ENCODE assay signal across 8 cellular contexts in the genomic region with DNA sequence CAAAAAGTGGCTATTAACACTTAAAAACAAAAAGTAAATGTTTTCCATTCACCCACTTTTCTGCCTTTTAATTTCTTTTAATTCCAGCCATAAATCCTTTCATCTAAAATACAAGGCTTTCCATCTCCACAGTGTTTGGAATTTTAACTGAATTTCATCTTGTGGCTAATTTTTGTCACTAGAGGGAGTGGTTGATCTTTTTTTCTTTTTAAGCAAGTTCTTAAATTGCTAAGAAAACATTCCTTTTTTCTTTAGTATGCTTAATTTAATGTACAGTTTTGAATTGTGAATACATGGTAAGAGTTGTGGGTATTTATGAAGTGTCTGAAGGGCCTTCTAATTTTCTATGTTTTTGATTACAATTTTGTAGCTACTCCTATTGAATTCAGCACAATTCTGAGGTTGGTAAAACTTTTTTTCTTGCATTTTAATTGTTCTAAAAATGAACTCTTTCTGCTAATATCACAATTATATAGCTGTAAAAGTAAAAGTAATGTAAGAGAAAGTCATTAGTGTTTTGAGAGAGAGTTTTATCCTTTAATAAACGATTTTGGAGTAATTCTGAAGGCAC. TPM values are rescaled to one million over a fixed set of nuclear protein-coding genes. Genes with fewer than 3 reads are reported as not detected.
DNase-seq lines count a peak whose midpoint lies in the region; ATAC-seq and TF ChIP-seq lines count a peak whose summit lies in the region.

No MANE protein-coding gene starts in this region.

- H3K36me3 ChIP-seq in cardiac muscle cell = no peaks in the 10 kb centered on the region
- H3K36me3 ChIP-seq in RWPE2 (ENCODE audit: low read depth) = no peaks in the 10 kb centered on the region
- H3K36me3 ChIP-seq in uterus = no peaks in the 10 kb centered on the region

- intact Hi-C loops in left cardiac atrium (cut with DNase I) = no loop called here
- intact Hi-C loops in uterus (cut with DNase I; ENCODE audit: low total_unique reads) = no loop called here

- no peak overlapping the region for H3K4me3 Mint-ChIP-seq in stimulated activated effector memory CD8-positive, alpha-beta T cell treated with anti-CD3 and anti-CD28 coated beads, Interleukin-12 subunit alpha, Interleukin-12 subunit beta, amount 100 ng/mL, for 72 hours

- peaks cover 8% of the 10 kb centered on the region for H3K4me1 Mint-ChIP-seq in stimulated activated effector memory CD8-positive, alpha-beta T cell treated with anti-CD3 and anti-CD28 coated beads, Interleukin-12 subunit alpha, Interleukin-12 subunit beta, amount 100 ng/mL, for 72 hours

- DNase-seq in cardiac muscle cell (ENCODE audit: low read depth in 1 of 2, low spot score in 1 of 2) (peak; percentile 39 to 67), left cardiac atrium (no peak), RWPE2 (ENCODE audit: low spot score) (no peak), globus pallidus (ENCODE audit: low spot score) (peak; percentile 70), uterus (no peak)
- DNase-seq in stimulated activated naive CD8-positive, alpha-beta T cell treated with anti-CD3 and anti-CD28 coated beads, Interleukin-15, Interleukin-2, amounts not matched to agents 100 U/mL and 50 U/mL, for 24 hours = no peak
- DNase-seq in stimulated activated effector memory CD8-positive, alpha-beta T cell treated with anti-CD3 and anti-CD28 coated beads, Interleukin-12 subunit alpha, Interleukin-12 subunit beta, amount 100 ng/mL, for 72 hours (ENCODE audit: low spot score in 2 of 2) = no peak

- no peak for ATAC-seq in left cardiac atrium
- no peak for ATAC-seq in RWPE2 (ENCODE audit: low read depth)
- no peak for ATAC-seq in stimulated activated naive CD8-positive, alpha-beta T cell treated with anti-CD3 and anti-CD28 coated beads, Interleukin-15, Interleukin-2, amounts not matched to agents 100 U/mL and 50 U/mL, for 24 hours
- no peak for ATAC-seq in stimulated activated effector memory CD8-positive, alpha-beta T cell treated with anti-CD3 and anti-CD28 coated beads, Interleukin-12 subunit alpha, Interleukin-12 subunit beta, amount 100 ng/mL, for 72 hours
- no peak for ATAC-seq in GM19452 (IDR thresholded peaks at IDR 0.05; ENCODE audit: unreplicated experiment)

- no peaks in the 10 kb centered on the region for H3K9me3 Mint-ChIP-seq in stimulated activated effector memory CD8-positive, alpha-beta T cell treated with anti-CD3 and anti-CD28 coated beads, Interleukin-12 subunit alpha, Interleukin-12 subunit beta, amount 100 ng/mL, for 72 hours

- peak; percentile 59 for TF ChIP-seq CTCF in cardiac muscle cell (IDR thresholded peaks at IDR 0.05; ENCODE audit: low read depth, low read length)
- TF ChIP-seq CTCF in RWPE2 (IDR thresholded peaks at IDR 0.05; ENCODE audit: poor library complexity, severe bottlenecking) = peak; percentile 89
- peak; percentile 35 to 49 (median 38) for TF ChIP-seq CTCF in uterus (IDR thresholded peaks at IDR 0.05)

- H3K4me1 ChIP-seq in cardiac muscle cell (ENCODE audit: low read depth) (peaks cover 27% of the 10 kb centered on the region), RWPE2 (ENCODE audit: insufficient read depth, poor library complexity, severe bottlenecking) (peaks cover 9% of the 10 kb centered on the region), uterus (no peaks in the 10 kb centered on the region)

- H3K9me3 ChIP-seq in cardiac muscle cell (ENCODE audit: low read depth) (no peaks in the 10 kb centered on the region), RWPE2 (ENCODE audit: severe bottlenecking) (no peaks in the 10 kb centered on the region), uterus (no peaks in the 10 kb centered on the region)

- H3K27ac ChIP-seq in cardiac muscle cell (no peak overlapping the region), RWPE2 (ENCODE audit: poor library complexity, severe bottlenecking) (no peak overlapping the region), uterus (no peak overlapping the region)

- no peaks in the 10 kb centered on the region for H3K36me3 Mint-ChIP-seq in stimulated activated effector memory CD8-positive, alpha-beta T cell treated with anti-CD3 and anti-CD28 coated beads, Interleukin-12 subunit alpha, Interleukin-12 subunit beta, amount 100 ng/mL, for 72 hours

- no peak overlapping the region for H3K27ac Mint-ChIP-seq in stimulated activated effector memory CD8-positive, alpha-beta T cell treated with anti-CD3 and anti-CD28 coated beads, Interleukin-12 subunit alpha, Interleukin-12 subunit beta, amount 100 ng/mL, for 72 hours

- TF ChIP-seq POLR2A in uterus (IDR thresholded peaks at IDR 0.05) = no peak

- H3K4me3 ChIP-seq in cardiac muscle cell = no peak overlapping the region
- H3K4me3 ChIP-seq in RWPE2 (ENCODE audit: severe bottlenecking) = no peak overlapping the region
- H3K4me3 ChIP-seq in uterus = no peak overlapping the region

- H3K27me3 ChIP-seq in cardiac muscle cell (no peaks in the 10 kb centered on the region), RWPE2 (ENCODE audit: insufficient read depth, poor library complexity, severe bottlenecking) (no peaks in the 10 kb centered on the region), uterus (no peaks in the 10 kb centered on the region)

RNA-seq across cellular contexts. Expression of a gene that starts 54.9 kb away (rescaled TPM):
- 50.0 and 95.8 TPM in 2 replicates for total RNA-seq in cardiac muscle cell
- polyA plus RNA-seq in cardiac muscle cell = 44.9 and 65.2 TPM in 2 replicates
- 100 to 1,000 TPM; 142 to 199 TPM for total RNA-seq in left cardiac atrium
- 10 to 100 TPM; 34.8 to 91.3 (median 56.7) TPM for total RNA-seq in uterus

Comparison
In these comparisons a context has a peak if more than half of its experiments do, and no peak if none do; other contexts are left out.
1. DNase-seq: peak in cardiac muscle cell (2 of 2) and globus pallidus (single experiment); none in left cardiac atrium (single experiment), RWPE2 (single experiment), uterus (0 of 2), stimulated activated naive CD8-positive, alpha-beta T cell treated with anti-CD3 and anti-CD28 coated beads, Interleukin-15, Interleukin-2, amounts not matched to agents 100 U/mL and 50 U/mL, for 24 hours (single experiment) and stimulated activated effector memory CD8-positive, alpha-beta T cell treated with anti-CD3 and anti-CD28 coated beads, Interleukin-12 subunit alpha, Interleukin-12 subunit beta, amount 100 ng/mL, for 72 hours (0 of 2).
2. CTCF ChIP-seq: peak in every context shown above with its lines; median percentile 89 in RWPE2; 59 in cardiac muscle cell; 38 in uterus.